Comparison of ENCODE assay signal across 1 cellular context in the genomic region with DNA sequence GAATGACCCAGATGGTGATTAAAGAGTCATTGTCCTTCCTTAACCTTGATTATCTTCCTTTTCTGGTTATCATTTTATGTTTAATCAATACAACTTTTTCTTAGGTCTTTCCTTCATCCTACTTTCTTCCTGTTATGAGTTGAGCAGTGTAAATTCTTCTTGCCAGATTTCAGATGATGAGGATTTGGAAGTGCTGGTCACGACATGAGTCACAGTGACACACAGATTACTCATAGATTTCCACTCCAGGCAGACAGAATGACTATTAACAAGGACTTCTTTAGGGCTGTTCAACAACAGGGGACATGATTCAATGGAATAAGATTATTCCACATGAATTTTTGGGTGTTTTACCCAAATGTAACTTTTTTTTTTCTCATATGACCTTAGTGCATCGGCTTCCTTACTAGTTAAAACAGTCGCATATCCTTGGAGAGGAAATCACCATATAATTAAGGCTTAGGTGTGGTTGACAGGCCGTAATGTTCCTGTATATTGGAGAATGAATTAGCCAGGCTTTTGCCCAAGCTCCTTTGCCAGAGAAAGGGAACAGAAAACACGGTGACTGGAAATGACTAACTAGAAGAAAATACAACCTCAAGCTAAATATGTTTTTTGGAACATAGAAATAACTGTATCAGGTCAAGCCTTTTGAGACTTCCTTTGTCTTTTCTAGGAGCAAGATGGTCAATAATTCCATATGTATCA.
TF ChIP-seq lines count a peak whose summit lies in the region.

No MANE protein-coding gene starts in this region.

TF ChIP-seq in SK-N-SH, 30 proteins besides CTCF, POLR2A, EP300 and RAD21 (continued from another document):
- TF ChIP-seq, protein P1, sequence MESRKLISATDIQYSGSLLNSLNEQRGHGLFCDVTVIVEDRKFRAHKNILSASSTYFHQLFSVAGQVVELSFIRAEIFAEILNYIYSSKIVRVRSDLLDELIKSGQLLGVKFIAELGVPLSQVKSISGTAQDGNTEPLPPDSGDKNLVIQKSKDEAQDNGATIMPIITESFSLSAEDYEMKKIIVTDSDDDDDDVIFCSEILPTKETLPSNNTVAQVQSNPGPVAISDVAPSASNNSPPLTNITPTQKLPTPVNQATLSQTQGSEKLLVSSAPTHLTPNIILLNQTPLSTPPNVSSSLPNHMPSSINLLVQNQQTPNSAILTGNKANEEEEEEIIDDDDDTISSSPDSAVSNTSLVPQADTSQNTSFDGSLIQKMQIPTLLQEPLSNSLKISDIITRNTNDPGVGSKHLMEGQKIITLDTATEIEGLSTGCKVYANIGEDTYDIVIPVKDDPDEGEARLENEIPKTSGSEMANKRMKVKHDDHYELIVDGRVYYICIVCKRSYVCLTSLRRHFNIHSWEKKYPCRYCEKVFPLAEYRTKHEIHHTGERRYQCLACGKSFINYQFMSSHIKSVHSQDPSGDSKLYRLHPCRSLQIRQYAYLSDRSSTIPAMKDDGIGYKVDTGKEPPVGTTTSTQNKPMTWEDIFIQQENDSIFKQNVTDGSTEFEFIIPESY (IDR thresholded peaks at IDR 0.05; ENCODE audit: borderline replicate concordance, low read depth): peak; percentile 71; the same call in 1 of the 2 replicates
- TF ChIP-seq POLR2AphosphoS5 (IDR thresholded peaks at IDR 0.05; ENCODE audit: low read depth, low read length) (peak; percentile 81; the same call in 1 of the 2 replicates), FOXM1 (IDR thresholded peaks at IDR 0.05; ENCODE audit: low read depth) (peak; percentile 87), GATA2 (CRISPR knock-in tag; IDR thresholded peaks at IDR 0.05) (no peak), NFIC (IDR thresholded peaks at IDR 0.05; ENCODE audit: borderline replicate concordance) (peak; percentile 87)
